Comparison of ENCODE assay signal across 25 cellular contexts in the genomic region with DNA sequence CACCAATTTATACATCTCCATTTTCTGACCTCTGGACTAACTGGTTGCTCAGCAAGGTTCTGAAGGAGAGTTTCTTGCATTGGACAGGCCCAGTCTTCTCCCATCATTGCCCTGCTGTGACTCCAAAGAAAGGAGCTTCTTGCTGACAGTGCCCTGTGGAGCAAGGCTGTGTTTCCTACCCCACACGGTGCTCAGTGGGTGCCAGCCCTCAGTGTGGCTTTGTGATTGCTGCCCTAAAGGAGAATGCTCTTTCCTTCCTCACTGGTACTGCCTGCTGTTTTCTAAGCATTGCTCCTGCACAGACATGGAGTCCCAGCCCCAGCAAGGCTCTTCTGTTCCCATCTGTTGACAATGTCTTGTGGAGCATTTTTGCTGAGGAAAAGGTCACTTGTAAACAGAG.
DNase-seq lines count a peak whose midpoint lies in the region; ATAC-seq and TF ChIP-seq lines count a peak whose summit lies in the region.
"Had no signal": no experiment of that assay in that cellular context is flagged by ENCODE, and none has a peak within 500 bp of the region (broad histone marks: within the 10 kb centered on the region; RNA-seq: fewer than 3 reads in every experiment).

No MANE protein-coding gene starts in this region.

- CTCF ChIA-PET in OCI-LY7 (lab: Charles Lee; ENCODE audit: unreplicated experiment) = no interaction called here

- H3K9me3 ChIP-seq in OCI-LY7 (ENCODE audit: low read length) = no peaks in the 10 kb centered on the region
- H3K9me3 ChIP-seq in endodermal cell (ENCODE audit: control insufficient read depth, low read length) = no peaks in the 10 kb centered on the region
- no peaks in the 10 kb centered on the region for H3K9me3 ChIP-seq in neuronal stem cell (replicated peaks in 1 of 2; ENCODE audit: control insufficient read depth in 2 of 2, insufficient read depth in 1 of 2, low read depth in 1 of 2, low read length in 2 of 2)
- H3K9me3 ChIP-seq: breast epithelium, Caco-2 had no signal

- peaks cover 34% of the 10 kb centered on the region for H3K36me3 Mint-ChIP-seq in GM23338 (ENCODE audit: low read depth)
- peaks cover 60% of the 10 kb centered on the region for H3K36me3 Mint-ChIP-seq in endodermal cell (ENCODE audit: low read depth)

- H4K91ac ChIP-seq in neuronal stem cell (ENCODE audit: low read depth, low read length, poor library complexity) = no peak overlapping the region

- H3K9ac ChIP-seq in endodermal cell (ENCODE audit: extremely low read depth, low read length, poor library complexity, severe bottlenecking) (no peak overlapping the region), neuronal stem cell (ENCODE audit: low read depth, low read length, poor library complexity) (no peak overlapping the region)

- no peak overlapping the region for H3K4ac ChIP-seq in neuronal stem cell (ENCODE audit: low read length)

- TF ChIP-seq CTCF in GM23338 (conservative IDR thresholded peaks at IDR 0.05; ENCODE audit: low read depth in 2 of 2) (no peak), OCI-LY7 (conservative IDR thresholded peaks at IDR 0.05; ENCODE audit: low read length) (no peak), endodermal cell (conservative IDR thresholded peaks at IDR 0.05) (no peak)

- DNase-seq in GM23338 (ENCODE audit: low spot score) = no peak
- DNase-seq in OCI-LY7 (ENCODE audit: low spot score) = no peak
- no peak for DNase-seq in endodermal cell
- DNase-seq in neuronal stem cell (ENCODE audit: low spot score) = no peak
- no peak for DNase-seq in stimulated activated naive CD4-positive, alpha-beta T cell (lab: John Stamatoyannopoulos, UW)
- no peak for DNase-seq in epidermal melanocyte (ENCODE audit: insufficient read length, low spot score)
- DNase-seq in GOT3 (lab: John Stamatoyannopoulos, UW) = no peak
- DNase-seq in globus pallidus (ENCODE audit: low spot score) = no peak
- DNase-seq: activated CD4-positive, CD25-positive, alpha-beta regulatory T cell; activated CD8-positive, alpha-beta T cell treated with anti-CD3 and anti-CD28 coated beads, Interleukin-2, amount 10 ng/mL, durations not matched to agents 7 days and 5 days; activated naive CD8-positive, alpha-beta T cell treated with anti-CD3 and anti-CD28 coated beads for 36 hours; activated T-cell treated with anti-CD3 and anti-CD28 coated beads, Interleukin-2, amount 50 U/mL, for 48 hours; Caco-2; foreskin fibroblast; NCI-H1417; NCI-H748 treated with DMSO at 0.1 percent for 48 hours; OCI-M1; SIG-M5; stimulated activated CD4-positive, alpha-beta T cell treated with anti-CD3 and anti-CD28 coated beads, Interleukin-1b, Interleukin-23, amount 100 ng/mL, for 48 hours; trophoblast cell had no signal

- no peak overlapping the region for H3K23ac ChIP-seq in neuronal stem cell (ENCODE audit: low read depth, low read length, poor library complexity)

- 29 to 50% methylated on average over 1 of the region's 1 CpG for WGBS in endodermal cell (ENCODE audit: insufficient coverage in 1 of 2, insufficient read length in 1 of 2), 2 experiments
- no CpG with 5 or more reads among the region's 1 CpG for WGBS in neuronal stem cell (ENCODE audit: extremely low coverage in 2 of 2, insufficient read length in 2 of 2, insufficient replicate concordance in 1 of 2), 2 donors

- H2BK120ac ChIP-seq in neuronal stem cell (ENCODE audit: low read depth, low read length) = no peak overlapping the region

- H3K4me2 ChIP-seq in GM23338 (peak overlapping the region; percentile 40), OCI-LY7 (ENCODE audit: low read length) (no peak overlapping the region), neuronal stem cell (ENCODE audit: insufficient read depth, low read length, poor library complexity, severe bottlenecking) (no peak overlapping the region)

- no peak overlapping the region for H3K4me3 ChIP-seq in GM23338
- no peak overlapping the region for H3K4me3 ChIP-seq in OCI-LY7 (ENCODE audit: low read depth, low read length, poor library complexity, severe bottlenecking)
- H3K4me3 ChIP-seq in endodermal cell (ENCODE audit: low read length) = no peak overlapping the region
- H3K4me3 ChIP-seq in neuronal stem cell (ENCODE audit: low read length in 2 of 2) = no peak overlapping the region
- H3K4me3 ChIP-seq: breast epithelium had no signal

- TSS peak; percentile 22 for BruUV-seq in OCI-LY7 (replicated peaks; lab: Mats Ljungman, UMichigan)

- H3K27ac ChIP-seq in GM23338 (ENCODE audit: low read depth) (peak overlapping the region; percentile 81), OCI-LY7 (ENCODE audit: low read depth, low read length, poor library complexity, severe bottlenecking) (no peak overlapping the region), endodermal cell (ENCODE audit: low read depth, low read length) (peak overlapping the region; percentile 65), neuronal stem cell (replicated peaks; ENCODE audit: low read length) (no peak overlapping the region)
- H3K27ac ChIP-seq: breast epithelium, epithelial cell of prostate had no signal

- no peak overlapping the region for H2AK5ac ChIP-seq in neuronal stem cell (ENCODE audit: low read depth, low read length)

- H3K79me2 ChIP-seq in GM23338 (replicated peaks; ENCODE audit: insufficient read depth) (no peaks in the 10 kb centered on the region), OCI-LY7 (ENCODE audit: insufficient read depth, low read depth, low read length) (no peaks in the 10 kb centered on the region)

- H3K14ac ChIP-seq in neuronal stem cell (ENCODE audit: low read length) = no peak overlapping the region

- no peaks in the 10 kb centered on the region for H3K9me2 ChIP-seq in GM23338 (ENCODE audit: insufficient read depth)
- no peaks in the 10 kb centered on the region for H3K9me2 ChIP-seq in OCI-LY7 (ENCODE audit: insufficient read depth, low read length)

- ATAC-seq in GM23338 = peak; percentile 94
- ATAC-seq: activated CD8-positive, alpha-beta T cell treated with anti-CD3 and anti-CD28 coated beads, Interleukin-2, amount 10 ng/mL, durations not matched to agents 7 days and 5 days; sciatic nerve had no signal

- peak overlapping the region; percentile 80 for H3K27ac Mint-ChIP-seq in GM23338
- peak overlapping the region; percentile 69 for H3K27ac Mint-ChIP-seq in endodermal cell
- H3K27ac Mint-ChIP-seq: activated naive CD8-positive, alpha-beta T cell treated with anti-CD3 and anti-CD28 coated beads for 36 hours; dendritic cell treated with granulocyte-macrophage colony-stimulating factor and Interleukin-4, amounts not matched to agents 40 ng/mL and 50 ng/mL, for 4 days; stimulated activated naive CD8-positive, alpha-beta T cell treated with anti-CD3 and anti-CD28 coated beads, Interleukin-15, Interleukin-2, amounts not matched to agents 100 ng/mL and 50 ng/mL, for 24 hours had no signal

- H3K4me1 ChIP-seq in GM23338 (ENCODE audit: insufficient read depth) (peaks cover 31% of the 10 kb centered on the region), OCI-LY7 (ENCODE audit: insufficient read depth, low read length, poor library complexity, severe bottlenecking) (no peaks in the 10 kb centered on the region), endodermal cell (ENCODE audit: control insufficient read depth, insufficient read depth, low read length) (no peaks in the 10 kb centered on the region), neuronal stem cell (ENCODE audit: control insufficient read depth in 2 of 2, insufficient read depth in 1 of 2, low read depth in 1 of 2, low read length in 2 of 2) (peaks cover 0 to 4% of the 10 kb centered on the region in 2 donors)
- H3K4me1 ChIP-seq: breast epithelium, Caco-2 had no signal

- no peak overlapping the region for H2BK5ac ChIP-seq in neuronal stem cell (ENCODE audit: low read length)

- H2BK15ac ChIP-seq in neuronal stem cell (ENCODE audit: low read length) = no peak overlapping the region

- intact Hi-C loops in OCI-LY7 (cut with micrococcal nuclease; ENCODE audit: unreplicated experiment) = no loop called here

- H3K79me1 ChIP-seq in neuronal stem cell (ENCODE audit: low read depth, low read length) = no peaks in the 10 kb centered on the region

- no peak overlapping the region for H4K8ac ChIP-seq in neuronal stem cell (ENCODE audit: low read depth, low read length)

- H3K27me3 Mint-ChIP-seq in GM23338 (ENCODE audit: insufficient read depth, low read depth, poor library complexity) (no peaks in the 10 kb centered on the region), endodermal cell (ENCODE audit: insufficient read depth) (no peaks in the 10 kb centered on the region)
- H3K27me3 Mint-ChIP-seq: activated naive CD8-positive, alpha-beta T cell treated with anti-CD3 and anti-CD28 coated beads for 36 hours; dendritic cell treated with granulocyte-macrophage colony-stimulating factor and Interleukin-4, amounts not matched to agents 40 ng/mL and 50 ng/mL, for 4 days; stimulated activated naive CD8-positive, alpha-beta T cell treated with anti-CD3 and anti-CD28 coated beads, Interleukin-15, Interleukin-2, amounts not matched to agents 100 ng/mL and 50 ng/mL, for 24 hours had no signal

- H3K9me3 Mint-ChIP-seq in GM23338 = no peaks in the 10 kb centered on the region
- H3K9me3 Mint-ChIP-seq in endodermal cell = no peaks in the 10 kb centered on the region
- H3K9me3 Mint-ChIP-seq: dendritic cell treated with granulocyte-macrophage colony-stimulating factor and Interleukin-4, amounts not matched to agents 40 ng/mL and 50 ng/mL, for 4 days; stimulated activated naive CD8-positive, alpha-beta T cell treated with anti-CD3 and anti-CD28 coated beads, Interleukin-15, Interleukin-2, amounts not matched to agents 100 ng/mL and 50 ng/mL, for 24 hours had no signal

- H3K27me3 ChIP-seq in GM23338 (ENCODE audit: insufficient read depth) (no peaks in the 10 kb centered on the region), endodermal cell (ENCODE audit: control insufficient read depth, insufficient read depth, low read length, poor library complexity, severe bottlenecking) (no peaks in the 10 kb centered on the region), neuronal stem cell (ENCODE audit: control insufficient read depth in 3 of 3, insufficient read depth in 3 of 3, low read depth in 1 of 3, low read length in 3 of 3) (no peaks in the 10 kb centered on the region)
- H3K27me3 ChIP-seq: breast epithelium had no signal

- peaks cover 52% of the 10 kb centered on the region for H3K4me1 Mint-ChIP-seq in GM23338
- peaks cover 10% of the 10 kb centered on the region for H3K4me1 Mint-ChIP-seq in endodermal cell

- H4K20me1 ChIP-seq in GM23338 (replicated peaks; ENCODE audit: insufficient read depth) = no peaks in the 10 kb centered on the region
- no peaks in the 10 kb centered on the region for H4K20me1 ChIP-seq in OCI-LY7 (ENCODE audit: insufficient read depth, low read length)

- H3K36me3 ChIP-seq in GM23338 (ENCODE audit: insufficient read depth) (peaks cover 12% of the 10 kb centered on the region; the same call in 1 of the 2 replicates), OCI-LY7 (ENCODE audit: insufficient read depth, low read length) (peaks cover 71% of the 10 kb centered on the region), endodermal cell (ENCODE audit: control insufficient read depth, insufficient read depth, low read length) (peaks cover 53% of the 10 kb centered on the region), neuronal stem cell (replicated peaks in 1 of 2; ENCODE audit: control insufficient read depth in 2 of 2, insufficient read depth in 2 of 2, low read length in 2 of 2) (peaks cover 8 to 76% of the 10 kb centered on the region in 2 donors)
- H3K36me3 ChIP-seq: breast epithelium had no signal

- peak overlapping the region; percentile 1 for H3K18ac ChIP-seq in neuronal stem cell (ENCODE audit: low read length)

- H3K4me3 Mint-ChIP-seq in GM23338 (no peak overlapping the region; the same call in 2 of the 3 replicates), endodermal cell (no peak overlapping the region)
- H3K4me3 Mint-ChIP-seq: activated CD8-positive, alpha-beta T cell treated with anti-CD3 and anti-CD28 coated beads, Interleukin-2, amount 10 ng/mL, durations not matched to agents 7 days and 5 days; activated naive CD8-positive, alpha-beta T cell treated with anti-CD3 and anti-CD28 coated beads for 36 hours; dendritic cell treated with granulocyte-macrophage colony-stimulating factor and Interleukin-4, amounts not matched to agents 40 ng/mL and 50 ng/mL, for 4 days; stimulated activated naive CD8-positive, alpha-beta T cell treated with anti-CD3 and anti-CD28 coated beads, Interleukin-15, Interleukin-2, amounts not matched to agents 100 ng/mL and 50 ng/mL, for 24 hours had no signal

- H2AFZ ChIP-seq in GM23338 (no peak overlapping the region), OCI-LY7 (ENCODE audit: low read length) (no peak overlapping the region), neuronal stem cell (ENCODE audit: low read length) (no peak overlapping the region)

- POLR2A ChIA-PET in OCI-LY7 (lab: Charles Lee) = no interaction called here

- no peaks in the 10 kb centered on the region for H3F3A ChIP-seq in GM23338 (replicated peaks; ENCODE audit: low read depth)

- no peak overlapping the region for H2BK12ac ChIP-seq in neuronal stem cell (ENCODE audit: low read length)

Comparison
In these comparisons a context has a peak if more than half of its experiments do, and no peak if none do; other contexts are left out.
1. H3K27ac ChIP-seq: peak in GM23338 (single experiment) and endodermal cell (single experiment); none in OCI-LY7 (single experiment) and neuronal stem cell (single experiment).